8 cellular contexts compared by ENCODE assay signal in genomic region chr5:31854625-31855526, GRCh38.
DNase-seq lines count a peak whose midpoint lies in the region; ATAC-seq, FAIRE-seq and TF ChIP-seq lines count a peak whose summit lies in the region.

No MANE protein-coding gene starts in this region.

- peaks cover 0 to 13% (median 0%) of the 10 kb centered on the region in 3 experiments for H3K9me3 ChIP-seq in naive thymus-derived CD4-positive, alpha-beta T cell (ENCODE audit: control insufficient read depth in 2 of 3, low read length in 3 of 3)
- H3K9me3 ChIP-seq in vagina = no peaks in the 10 kb centered on the region

- H3K36me3 ChIP-seq in naive thymus-derived CD4-positive, alpha-beta T cell (ENCODE audit: control insufficient read depth in 2 of 3, insufficient read depth in 3 of 3, low read length in 3 of 3) = no peaks in the 10 kb centered on the region
- no peaks in the 10 kb centered on the region for H3K36me3 ChIP-seq in vagina

- DNase-seq in 8988T (peak; percentile 67), HTR-8/SVneo (ENCODE audit: insufficient read length, low spot score) (peak; percentile 84), fibroblast of villous mesenchyme (ENCODE audit: low read depth) (peak; percentile 42), vagina (ENCODE audit: extremely low spot score in 2 of 2) (peak in 1 of 2 donors; percentile 89)
- DNase-seq in activated T-cell treated with anti-CD3 and anti-CD28 coated beads, Interleukin-2, amount 50 U/mL, for 4 hours = peak; percentile 16
- DNase-seq in naive thymus-derived CD4-positive, alpha-beta T cell = peak in 8 of 9 donors; percentile 16 to 54 (median 44)
- DNase-seq in central memory CD4-positive, alpha-beta T cell = no peak

- CTCF ChIA-PET in naive thymus-derived CD4-positive, alpha-beta T cell (lab: Charles Lee) = interaction anchor here (0.6 to 2.6 kb wide), 6 partner anchors 9 to 238 kb away, joined by 4 to 21 read pairs (median 4); no protein-coding TSS in a partner anchor

- H3K4me1 Mint-ChIP-seq in activated T-cell treated with anti-CD3 and anti-CD28 coated beads, Interleukin-2, amount 50 U/mL, for 4 hours (ENCODE audit: low read depth) = peaks cover 11% of the 10 kb centered on the region
- peaks cover 9 to 48% (median 28%) of the 10 kb centered on the region in 7 donors for H3K4me1 Mint-ChIP-seq in naive thymus-derived CD4-positive, alpha-beta T cell

- H3K9me3 Mint-ChIP-seq in activated T-cell treated with anti-CD3 and anti-CD28 coated beads, Interleukin-2, amount 50 U/mL, for 4 hours = peaks cover 10% of the 10 kb centered on the region
- H3K9me3 Mint-ChIP-seq in naive thymus-derived CD4-positive, alpha-beta T cell = peaks cover 5 to 18% (median 14%) of the 10 kb centered on the region in 11 donors

- peak overlapping the region in 8 of 9 donors; percentile 82 to 93 (median 88) for H3K27ac Mint-ChIP-seq in naive thymus-derived CD4-positive, alpha-beta T cell

- H3K4me3 Mint-ChIP-seq in activated T-cell treated with anti-CD3 and anti-CD28 coated beads, Interleukin-2, amount 50 U/mL, for 4 hours = peak overlapping the region; percentile 76
- H3K4me3 Mint-ChIP-seq in naive thymus-derived CD4-positive, alpha-beta T cell = peak overlapping the region; percentile 76 to 97 (median 88)

- TF ChIP-seq CTCF in fibroblast of villous mesenchyme (IDR thresholded peaks at IDR 0.05; ENCODE audit: insufficient read depth, low read depth, low read length) = peak; percentile 27
- TF ChIP-seq CTCF in vagina (IDR thresholded peaks at IDR 0.05) = no peak

- peak; percentile 53 to 62 for ATAC-seq in activated T-cell treated with anti-CD3 and anti-CD28 coated beads, Interleukin-2, amount 50 U/mL, for 4 hours
- peak; percentile 66 for ATAC-seq in naive thymus-derived CD4-positive, alpha-beta T cell
- no peak for ATAC-seq in GM19035 (IDR thresholded peaks at IDR 0.05; ENCODE audit: unreplicated experiment)

- peak; percentile 81 for FAIRE-seq in HTR-8/SVneo (lab: Jason Lieb, UNC)

- TF ChIP-seq POLR2A in vagina (IDR thresholded peaks at IDR 0.05) = no peak

- no peaks in the 10 kb centered on the region for H3K4me1 ChIP-seq in naive thymus-derived CD4-positive, alpha-beta T cell (ENCODE audit: control insufficient read depth in 2 of 2, insufficient read depth in 2 of 2, low read length in 2 of 2)
- peaks cover 24% of the 10 kb centered on the region for H3K4me1 ChIP-seq in vagina

- H3K27me3 Mint-ChIP-seq in activated T-cell treated with anti-CD3 and anti-CD28 coated beads, Interleukin-2, amount 50 U/mL, for 4 hours (ENCODE audit: low read depth) = peaks cover 40% of the 10 kb centered on the region
- peaks cover 0 to 45% (median 22%) of the 10 kb centered on the region in 5 donors for H3K27me3 Mint-ChIP-seq in naive thymus-derived CD4-positive, alpha-beta T cell

- H3K27me3 ChIP-seq in naive thymus-derived CD4-positive, alpha-beta T cell (ENCODE audit: control insufficient read depth in 2 of 2, insufficient read depth in 2 of 2, low read length in 2 of 2) = no peaks in the 10 kb centered on the region
- no peaks in the 10 kb centered on the region for H3K27me3 ChIP-seq in vagina

- H3K27ac ChIP-seq in naive thymus-derived CD4-positive, alpha-beta T cell (ENCODE audit: low read depth, low read length) = peak overlapping the region; percentile 66
- peak overlapping the region; percentile 72 for H3K27ac ChIP-seq in vagina

- H3K36me3 Mint-ChIP-seq in activated T-cell treated with anti-CD3 and anti-CD28 coated beads, Interleukin-2, amount 50 U/mL, for 4 hours (ENCODE audit: insufficient read depth) = no peaks in the 10 kb centered on the region
- peaks cover 0 to 13% (median 13%) of the 10 kb centered on the region in 5 donors for H3K36me3 Mint-ChIP-seq in naive thymus-derived CD4-positive, alpha-beta T cell

- intact Hi-C loops in naive thymus-derived CD4-positive, alpha-beta T cell (cut with micrococcal nuclease) = loop anchor here in 1 of 2 donors (1.0 to 10.0 kb wide), 5 partner anchors 11 to 320 kb away; partner anchors contain the start of gene GOLPH3
- intact Hi-C loops in vagina (cut with DNase I) = no loop called here

- POLR2A ChIA-PET in naive thymus-derived CD4-positive, alpha-beta T cell (lab: Charles Lee) = interaction anchor here (4.4 kb wide), 1 partner anchor 12 kb away, joined by 31 read pairs; no protein-coding TSS in a partner anchor

- peak overlapping the region; percentile 67 for H3K4me3 ChIP-seq in fibroblast of villous mesenchyme (ENCODE audit: low read depth, low read length)
- peak overlapping the region; percentile 63 for H3K4me3 ChIP-seq in naive thymus-derived CD4-positive, alpha-beta T cell (ENCODE audit: low read length)
- peak overlapping the region; percentile 48 to 54 for H3K4me3 ChIP-seq in vagina
